ENCODE assay signal across 20 cellular contexts in genomic region chr1:227280836-227281235, GRCh38. TPM values are rescaled to one million over a fixed set of nuclear protein-coding genes. Genes with fewer than 3 reads are reported as not detected.
DNase-seq lines count a peak whose midpoint lies in the region; ATAC-seq, FAIRE-seq and TF ChIP-seq lines count a peak whose summit lies in the region.
"Had no signal": no experiment of that assay in that cellular context is flagged by ENCODE, and none has a peak within 500 bp of the region (broad histone marks: within the 10 kb centered on the region; RNA-seq: fewer than 3 reads in every experiment).

No MANE protein-coding gene starts in this region.

- H3K36me3 ChIP-seq in HepG2 (replicated peaks in 1 of 2; ENCODE audit: control insufficient read depth in 1 of 2, insufficient read depth in 2 of 2, low read length in 2 of 2) (0 out of 5 replicates have a peak, but pooled peaks cover 0 to 3% of the 10 kb centered on the region in 2 experiments), right lobe of liver (no peaks in the 10 kb centered on the region), astrocyte (ENCODE audit: insufficient read depth, low read length) (no peaks in the 10 kb centered on the region), body of pancreas (replicated peaks in 1 of 2; ENCODE audit: insufficient read depth in 1 of 2, low read depth in 2 of 2) (no peaks in the 10 kb centered on the region)
- H3K36me3 ChIP-seq: HAP-1 had no signal

- no peaks in the 10 kb centered on the region for H3K27me3 Mint-ChIP-seq in astrocyte (ENCODE audit: low read depth, unreplicated experiment)
- H3K27me3 Mint-ChIP-seq: B cell, IgD-negative memory B cell had no signal

- H3K9ac ChIP-seq in HepG2 (ENCODE audit: insufficient read depth, low read depth, low read length) (no peak overlapping the region), astrocyte (ENCODE audit: low read length) (no peak overlapping the region)
- H3K9ac ChIP-seq: BLaER1 treated with 17β-estradiol and CSF1 and Interleukin-3, amounts not matched to agents 10 nM and 100 nM had no signal

- BruUV-seq in HepG2 (replicated peaks; lab: Mats Ljungman, UMichigan) = no TSS peak

- intact Hi-C loops in HepG2 (cut with micrococcal nuclease; ENCODE audit: unreplicated experiment) (no loop called here), right lobe of liver (cut with DNase I) (no loop called here), body of pancreas (cut with DNase I) (no loop called here)

- no peak for TF ChIP-seq POLR2A in HepG2 (IDR thresholded peaks at IDR 0.05; ENCODE audit: insufficient read depth in 1 of 2, low read depth in 2 of 2, low read length in 2 of 2)
- no peak for TF ChIP-seq POLR2A in right lobe of liver (IDR thresholded peaks at IDR 0.05)
- no peak for TF ChIP-seq POLR2A in body of pancreas (IDR thresholded peaks at IDR 0.05)

- no peaks in the 10 kb centered on the region for H3K27me3 ChIP-seq in HepG2 (ENCODE audit: control insufficient read depth in 1 of 2, insufficient read depth in 2 of 2, low read length in 2 of 2)
- no peaks in the 10 kb centered on the region for H3K27me3 ChIP-seq in right lobe of liver
- H3K27me3 ChIP-seq in astrocyte (ENCODE audit: insufficient read depth, low read length) = no peaks in the 10 kb centered on the region
- H3K27me3 ChIP-seq in body of pancreas = no peaks in the 10 kb centered on the region
- H3K27me3 ChIP-seq: BLaER1 treated with 17β-estradiol and CSF1 and Interleukin-3, amounts not matched to agents 10 nM and 100 nM had no signal

- ATAC-seq in HepG2 (no peak), right lobe of liver (no peak), body of pancreas (no peak), GM19452 (IDR thresholded peaks at IDR 0.05; ENCODE audit: unreplicated experiment) (no peak), left lobe of liver (no peak)
- ATAC-seq: CD8-positive, alpha-beta T cell; GM12878 had no signal

- whole genome bisulfite sequencing in HepG2 (ENCODE audit: low lambda C conversion rate) = 69% methylated on average over 1 of the region's 1 CpG
- no CpG with 5 or more reads among the region's 1 CpG for WGBS in right lobe of liver (ENCODE audit: insufficient coverage, low coverage, low lambda C conversion rate, missing lambda C conversion rate)
- WGBS in body of pancreas, 2 donors = 86 to 92% methylated on average over 1 of the region's 1 CpG

- POLR2A ChIA-PET in HepG2 (lab: Yijun Ruan, JAX) = no interaction called here

- H3K27ac ChIP-seq in HepG2 (ENCODE audit: extremely low read length, insufficient read depth, low read length) = no peak overlapping the region
- no peak overlapping the region for H3K27ac ChIP-seq in right lobe of liver
- H3K27ac ChIP-seq in astrocyte (ENCODE audit: low read depth, low read length) = no peak overlapping the region
- H3K27ac ChIP-seq in body of pancreas = no peak overlapping the region
- H3K27ac ChIP-seq: BLaER1 treated with 17β-estradiol and CSF1 and Interleukin-3, amounts not matched to agents 10 nM and 100 nM had no signal

- H3K79me2 ChIP-seq in HepG2 (ENCODE audit: insufficient read depth, low read length) (peaks cover 7% of the 10 kb centered on the region), astrocyte (ENCODE audit: insufficient read depth, low read length) (peaks cover 73% of the 10 kb centered on the region)

- H3K9me3 ChIP-seq in HepG2 (ENCODE audit: low read length) (peaks cover 7% of the 10 kb centered on the region), right lobe of liver (no peaks in the 10 kb centered on the region), astrocyte (ENCODE audit: insufficient read depth, low read depth, low read length) (no peaks in the 10 kb centered on the region), body of pancreas (no peaks in the 10 kb centered on the region)

- TF ChIP-seq CTCF in HepG2 (CRISPR knock-in tag; IDR thresholded peaks at IDR 0.05) = no peak
- TF ChIP-seq CTCF in right lobe of liver (IDR thresholded peaks at IDR 0.05) = no peak
- TF ChIP-seq CTCF in astrocyte (IDR thresholded peaks at IDR 0.05; ENCODE audit: insufficient read depth, low read depth, low read length) = no peak
- no peak for TF ChIP-seq CTCF in body of pancreas (IDR thresholded peaks at IDR 0.05)

- no peak overlapping the region for H3K4me3 ChIP-seq in HepG2 (replicated peaks in 1 of 3; ENCODE audit: insufficient read depth in 1 of 3, low read depth in 2 of 3, low read length in 3 of 3)
- no peak overlapping the region for H3K4me3 ChIP-seq in right lobe of liver
- no peak overlapping the region for H3K4me3 ChIP-seq in astrocyte (ENCODE audit: insufficient read depth, low read depth, low read length)
- no peak overlapping the region for H3K4me3 ChIP-seq in body of pancreas
- H3K4me3 ChIP-seq: BLaER1 treated with 17β-estradiol and CSF1 and Interleukin-3, amounts not matched to agents 10 nM and 100 nM; GM12878; HAP-1 had no signal

- in situ Hi-C loops in HepG2 (cut with HindIII; ENCODE audit: extremely low pct_ligation_motif_present, low pct_unique_long_range_greater_than_20kb) = no loop called here

- H3K4me1 ChIP-seq in HepG2 (ENCODE audit: insufficient read depth, low read length) (no peaks in the 10 kb centered on the region), right lobe of liver (no peaks in the 10 kb centered on the region), astrocyte (ENCODE audit: insufficient read depth, low read length) (no peaks in the 10 kb centered on the region), body of pancreas (peaks cover 4% of the 10 kb centered on the region)
- H3K4me1 ChIP-seq: BLaER1 treated with 17β-estradiol and CSF1 and Interleukin-3, amounts not matched to agents 10 nM and 100 nM had no signal

- peaks cover 14% of the 10 kb centered on the region for H3K9me3 Mint-ChIP-seq in astrocyte (ENCODE audit: unreplicated experiment)

- H3K27ac Mint-ChIP-seq in astrocyte (ENCODE audit: unreplicated experiment) = no peak overlapping the region
- H3K27ac Mint-ChIP-seq: B cell; CD8-positive, alpha-beta T cell; IgD-negative memory B cell had no signal

- no peak for FAIRE-seq in HepG2 (lab: Jason Lieb, UNC)
- peak; percentile 32 for FAIRE-seq in astrocyte (lab: Jason Lieb, UNC)
- FAIRE-seq: H1, HTR-8/SVneo had no signal

- DNase-seq in HepG2 (ENCODE audit: low spot score) (no peak), right lobe of liver (no peak), astrocyte (ENCODE audit: low read depth) (no peak), iPS-NIHi7 (ENCODE audit: extremely low spot score) (peak; percentile 18), body of pancreas (no peak), left lobe of liver (ENCODE audit: low spot score) (no peak)
- DNase-seq: 8988T; Calu3; CD8-positive, alpha-beta T cell; DMS79 treated with DMSO at 0.1 percent for 48 hours; GF-D8; KG1 had no signal

- H3K4me1 Mint-ChIP-seq in astrocyte (ENCODE audit: low read depth, unreplicated experiment) = no peaks in the 10 kb centered on the region
- H3K4me1 Mint-ChIP-seq: B cell, IgD-negative memory B cell had no signal

- no peak for TF ChIP-seq EP300 in HepG2 (IDR thresholded peaks at IDR 0.05; ENCODE audit: low read depth in 2 of 2, low read length in 2 of 2)
- TF ChIP-seq EP300 in HepG2 (CRISPR knock-in tag; IDR thresholded peaks at IDR 0.05; ENCODE audit: borderline replicate concordance) = no peak

- no peak overlapping the region for H3K4me3 Mint-ChIP-seq in astrocyte (ENCODE audit: unreplicated experiment)
- H3K4me3 Mint-ChIP-seq: B cell; CD8-positive, alpha-beta T cell; IgD-negative memory B cell had no signal

- H2AFZ ChIP-seq in HepG2 (ENCODE audit: low read length) (no peak overlapping the region), astrocyte (ENCODE audit: low read depth, low read length) (no peak overlapping the region)

- TF ChIP-seq RAD21 in HepG2 (CRISPR knock-in tag; IDR thresholded peaks at IDR 0.05) = no peak

- H3K36me3 Mint-ChIP-seq in astrocyte (ENCODE audit: low read depth, unreplicated experiment) = peaks cover 6% of the 10 kb centered on the region
- H3K36me3 Mint-ChIP-seq: CD8-positive, alpha-beta T cell; IgD-negative memory B cell had no signal

- CTCF ChIA-PET in HepG2 (lab: Yijun Ruan, JAX; ENCODE audit: low intra/inter-chr PET ratio, low total read pairs) = no interaction called here

- 0 out of 2 replicates have a peak, but pooled peaks cover 2% of the 10 kb centered on the region for H4K20me1 ChIP-seq in HepG2 (ENCODE audit: insufficient read depth, low read length)
- H4K20me1 ChIP-seq in astrocyte (ENCODE audit: insufficient read depth, low read length) = peaks cover 33% of the 10 kb centered on the region
- H4K20me1 ChIP-seq: BLaER1 treated with 17β-estradiol and CSF1 and Interleukin-3, amounts not matched to agents 10 nM and 100 nM had no signal

- no peak overlapping the region for H3K4me2 ChIP-seq in HepG2 (ENCODE audit: low read depth, low read length)
- H3K4me2 ChIP-seq in astrocyte (ENCODE audit: low read length) = no peak overlapping the region
- H3K4me2 ChIP-seq: BLaER1 treated with 17β-estradiol and CSF1 and Interleukin-3, amounts not matched to agents 10 nM and 100 nM had no signal

RNA-seq across cellular contexts. Expression of gene CDC42BPA, which starts 37.5 kb away (rescaled TPM):
- total RNA-seq in HepG2 (2016; rRNA removed; fragmentation: Illumina TruSeq; extraction: Trizol) (15.4 and 16.0 TPM in 2 replicates), right lobe of liver (10 to 100 TPM; 11.4 to 35.0 (median 22.2) TPM), astrocyte (31.2 and 34.5 TPM in 2 replicates), body of pancreas (10 to 100 TPM; 35.9 to 37.6 TPM), left lobe of liver (14.5 TPM)
- 14.9 and 18.1 TPM in 2 replicates for total RNA-seq in HepG2 (2016; cell fraction: cytosol; rRNA removed; fragmentation: Illumina TruSeq; extraction: Trizol; ENCODE audit: low read depth)
- total RNA-seq in HepG2 (2016; cell fraction: insoluble cytoplasmic fraction; rRNA removed; fragmentation: Illumina TruSeq; extraction: Trizol) = 13.8 and 15.4 TPM in 2 replicates
- total RNA-seq in HepG2 (2016; cell fraction: membrane; rRNA removed; fragmentation: Illumina TruSeq; extraction: Trizol) = 11.4 and 14.7 TPM in 2 replicates
- total RNA-seq in HepG2 (2016; cell fraction: nucleus; rRNA removed; fragmentation: Illumina TruSeq; extraction: Trizol) = 31.5 and 36.1 TPM in 2 replicates
- 6.5 and 7.4 TPM in 2 replicates for polyA plus RNA-seq in HepG2 (2011; rRNA removed)
- polyA plus RNA-seq in HepG2 (2011; cell fraction: cytosol; rRNA removed) = 3.2 and 5.4 TPM in 2 replicates
- 7.2 and 9.9 TPM in 2 replicates for polyA plus RNA-seq in HepG2 (2011; cell fraction: nucleus; rRNA removed)
- 9.5 and 12.2 TPM in 2 replicates for polyA plus RNA-seq in HepG2 (2012)
- polyA plus RNA-seq in HepG2 (2016; cell fraction: cytosol; fragmentation: Illumina TruSeq; extraction: Trizol; ENCODE audit: low read depth) = 0.61 and 0.69 TPM in 2 replicates
- 7.5 and 8.2 TPM in 2 replicates for polyA plus RNA-seq in HepG2 (2016; cell fraction: insoluble cytoplasmic fraction; fragmentation: Illumina TruSeq; extraction: Trizol; ENCODE audit: low read depth)
- 1.8 and 2.2 TPM in 2 replicates for polyA plus RNA-seq in HepG2 (2016; cell fraction: membrane; fragmentation: Illumina TruSeq; extraction: Trizol; ENCODE audit: low read depth)
- polyA plus RNA-seq in HepG2 (2016; cell fraction: nucleus; fragmentation: Illumina TruSeq; extraction: Trizol; ENCODE audit: insufficient read depth, low read depth) = 8.1 and 9.4 TPM in 2 replicates
- polyA minus RNA-seq in HepG2 (2011; rRNA and poly(A)+ RNA removed; ENCODE audit: low replicate concordance) = 17.7 and 19.2 TPM in 2 replicates
- 12.0 and 17.0 TPM in 2 replicates for polyA minus RNA-seq in HepG2 (2011; cell fraction: cytosol; rRNA and poly(A)+ RNA removed)
- polyA minus RNA-seq in HepG2 (2011; cell fraction: nucleus; rRNA and poly(A)+ RNA removed) = 119 and 124 TPM in 2 replicates
- polyA plus RNA-seq: IgD-negative memory B cell had no signal
